Comparison of ENCODE assay signal across 8 cellular contexts in genomic region chr11:82995754-82996398, GRCh38.
A peak's percentile ranks its signal among the peaks of the same experiment; 100 is the strongest.
DNase-seq lines count a peak whose midpoint lies in the region; ATAC-seq and TF ChIP-seq lines count a peak whose summit lies in the region.

No MANE protein-coding gene starts in this region.

- no peak overlapping the region for H3K27ac Mint-ChIP-seq in progenitor cell of endocrine pancreas

- no peaks in the 10 kb centered on the region for H3K36me3 Mint-ChIP-seq in progenitor cell of endocrine pancreas (ENCODE audit: insufficient read depth)

- peaks cover 84% of the 10 kb centered on the region for H3K79me2 ChIP-seq in MM.1S (ENCODE audit: low read length)

- peak overlapping the region; percentile 52 for H3K4me3 ChIP-seq in MM.1S (ENCODE audit: low read length)
- no peak overlapping the region for H3K4me3 ChIP-seq in fibroblast of the aortic adventitia (ENCODE audit: low read depth, low read length)

- DNase-seq in AG08395 (ENCODE audit: low spot score) (peak; percentile 24), MM.1S (peak; percentile 67), fibroblast of the aortic adventitia (ENCODE audit: low read depth) (peak; percentile 92), SKM-1 (lab: John Stamatoyannopoulos, UW; ENCODE audit: unreplicated experiment) (no peak), DMS153 treated with DMSO at 0.1 percent for 48 hours (lab: John Stamatoyannopoulos, UW; ENCODE audit: unreplicated experiment) (no peak), hippocampal formation (lab: John Stamatoyannopoulos, UW) (no peak), progenitor cell of endocrine pancreas (ENCODE audit: low spot score, unreplicated experiment) (no peak)

- peaks cover 2% of the 10 kb centered on the region for H3K36me3 ChIP-seq in MM.1S (replicated peaks; ENCODE audit: insufficient read depth, low read length)

- no peak overlapping the region for H3K4me3 Mint-ChIP-seq in progenitor cell of endocrine pancreas (ENCODE audit: low read depth)

- H3K9me3 Mint-ChIP-seq in progenitor cell of endocrine pancreas (ENCODE audit: low read depth), result no peaks in the 10 kb centered on the region

- peak overlapping the region; percentile 68 for H3K4me2 ChIP-seq in MM.1S (ENCODE audit: low read depth, low read length)

- H3K27me3 ChIP-seq in MM.1S (replicated peaks; ENCODE audit: insufficient read depth, low read length), result no peaks in the 10 kb centered on the region

- H3K9me3 ChIP-seq in MM.1S (replicated peaks; ENCODE audit: insufficient read depth, low read length), result no peaks in the 10 kb centered on the region

- TF ChIP-seq CTCF in MM.1S (IDR thresholded peaks at IDR 0.05; ENCODE audit: low read length), result no peak
- TF ChIP-seq CTCF in fibroblast of the aortic adventitia (IDR thresholded peaks at IDR 0.05; ENCODE audit: insufficient read depth, low read length), result no peak
- no peak for TF ChIP-seq CTCF in progenitor cell of endocrine pancreas (IDR thresholded peaks at IDR 0.05; ENCODE audit: unreplicated experiment)

- peaks cover 16% of the 10 kb centered on the region for H3K4me1 Mint-ChIP-seq in progenitor cell of endocrine pancreas (ENCODE audit: low read depth)

- H3K27ac ChIP-seq in MM.1S (ENCODE audit: low read length), result peak overlapping the region; percentile 97

- H3K4me1 ChIP-seq in MM.1S (ENCODE audit: low read length), result peaks cover 69% of the 10 kb centered on the region

- H2AFZ ChIP-seq in MM.1S (ENCODE audit: low read length), result no peak overlapping the region

- peaks cover 49% of the 10 kb centered on the region for H3F3A ChIP-seq in MM.1S (ENCODE audit: insufficient read depth, low read length)

- no peaks in the 10 kb centered on the region for H3K27me3 Mint-ChIP-seq in progenitor cell of endocrine pancreas

- no peaks in the 10 kb centered on the region for H4K20me1 ChIP-seq in MM.1S (ENCODE audit: insufficient read depth, low read length)

- ATAC-seq in GM19025 (IDR thresholded peaks at IDR 0.05; ENCODE audit: low read depth, unreplicated experiment), result peak; percentile 34

- H3K9me2 ChIP-seq in MM.1S (replicated peaks; ENCODE audit: insufficient read depth, low read length), result no peaks in the 10 kb centered on the region

- H3K9ac ChIP-seq in MM.1S (ENCODE audit: low read length), result peak overlapping the region; percentile 84

Comparison
In these comparisons a context has a peak if more than half of its experiments do, and no peak if none do; other contexts are left out.
1. DNase-seq: peak in AG08395 (single experiment), MM.1S (single experiment) and fibroblast of the aortic adventitia (single experiment); none in SKM-1 (single experiment), DMS153 treated with DMSO at 0.1 percent for 48 hours (single experiment), hippocampal formation (0 of 2) and progenitor cell of endocrine pancreas (single experiment).